In genomic region chr3:108455212-108455705, GRCh38 we compare ENCODE assay signal across 29 cellular contexts. TPM values are rescaled to one million over a fixed set of nuclear protein-coding genes. Genes with fewer than 3 reads are reported as not detected.
"Had no signal": no experiment of that assay in that cellular context is flagged by ENCODE, and none has a peak within 500 bp of the region (broad histone marks: within the 10 kb centered on the region; RNA-seq: fewer than 3 reads in every experiment).

No MANE protein-coding gene starts in this region.

- H3K27me3 Mint-ChIP-seq: naive B cell; stimulated activated memory B cell treated with anti-CD40 and anti-IgM and Interleukin-4, amounts not matched to agents 10 μg/mL and 1 μg/mL and 100 μg/mL, for 72 hours; stimulated activated naive CD8-positive, alpha-beta T cell treated with anti-CD3 and anti-CD28 coated beads, Interleukin-15, amount 100 ng/mL, for 72 hours had no signal

- ATAC-seq: gastrocnemius medialis; left cardiac atrium; lower lobe of right lung; psoas muscle; sciatic nerve; stimulated activated memory B cell treated with anti-CD40 and anti-IgM and Interleukin-4, amounts not matched to agents 10 μg/mL and 1 μg/mL and 100 μg/mL, for 72 hours; stimulated activated naive CD8-positive, alpha-beta T cell treated with anti-CD3 and anti-CD28 coated beads, Interleukin-15, amount 100 ng/mL, for 72 hours had no signal

- H3K36me3 Mint-ChIP-seq: immature natural killer cell, naive B cell had no signal

- H3K9me3 ChIP-seq: esophagus muscularis mucosa, gastrocnemius medialis, left ventricle myocardium inferior, lower lobe of right lung, psoas muscle, thoracic aorta, transverse colon had no signal

- H3K36me3 ChIP-seq: esophagus muscularis mucosa, gastrocnemius medialis, left ventricle myocardium inferior, lower lobe of right lung, spleen, thoracic aorta, transverse colon had no signal

- H3K4me3 ChIP-seq: coronary artery, dorsolateral prefrontal cortex, esophagus muscularis mucosa, gastrocnemius medialis, left ventricle myocardium inferior, lower lobe of right lung, psoas muscle, spleen, thoracic aorta, transverse colon had no signal

- H3K4me3 Mint-ChIP-seq: immature natural killer cell; naive B cell; nephron progenitor cell; stimulated activated memory B cell treated with anti-CD40 and anti-IgM and Interleukin-4, amounts not matched to agents 10 μg/mL and 1 μg/mL and 100 μg/mL, for 72 hours; stimulated activated naive CD8-positive, alpha-beta T cell treated with anti-CD3 and anti-CD28 coated beads, Interleukin-15, amount 100 ng/mL, for 72 hours had no signal

- H3K9me3 Mint-ChIP-seq: immature natural killer cell; nephron progenitor cell; stimulated activated memory B cell treated with anti-CD40 and anti-IgM and Interleukin-4, amounts not matched to agents 10 μg/mL and 1 μg/mL and 100 μg/mL, for 72 hours; stimulated activated naive CD8-positive, alpha-beta T cell treated with anti-CD3 and anti-CD28 coated beads, Interleukin-15, amount 100 ng/mL, for 72 hours had no signal

- H3K27ac Mint-ChIP-seq: immature natural killer cell; naive B cell; nephron progenitor cell; stimulated activated memory B cell treated with anti-CD40 and anti-IgM and Interleukin-4, amounts not matched to agents 10 μg/mL and 1 μg/mL and 100 μg/mL, for 72 hours; stimulated activated naive CD8-positive, alpha-beta T cell treated with anti-CD3 and anti-CD28 coated beads, Interleukin-15, amount 100 ng/mL, for 72 hours had no signal

- FAIRE-seq: kidney had no signal

- H3K4me1 ChIP-seq: esophagus muscularis mucosa, gastrocnemius medialis, left ventricle myocardium inferior, lower lobe of right lung, psoas muscle, spleen had no signal

- H3K27ac ChIP-seq: coronary artery, dorsolateral prefrontal cortex, epithelial cell of prostate, esophagus muscularis mucosa, gastrocnemius medialis, left ventricle myocardium inferior, lower lobe of right lung, psoas muscle, spleen, thoracic aorta, transverse colon had no signal

- H3K27me3 ChIP-seq: dorsolateral prefrontal cortex, esophagus muscularis mucosa, gastrocnemius medialis, spleen, transverse colon had no signal

- DNase-seq: dorsolateral prefrontal cortex; effector CD8-positive, alpha-beta T cell; gastrocnemius medialis; glutamatergic neuron; immature natural killer cell; kidney; left cardiac atrium; left ventricle myocardium inferior; lower lobe of right lung; mesenchymal stem cell; midbrain; naive B cell; nephron progenitor cell; psoas muscle; retina; spleen; stimulated activated CD4-positive, alpha-beta T cell treated with anti-CD3 and anti-CD28 coated beads, Interleukin-15, amount 100 ng/mL, for 24 hours; stimulated activated CD4-positive, alpha-beta T cell treated with anti-CD3 and anti-CD28 coated beads, Interleukin-1b, Interleukin-23, amount 100 ng/mL, for 48 hours; stimulated activated CD4-positive, alpha-beta T cell treated with anti-CD3 and anti-CD28 coated beads, Interleukin-4, amount 100 ng/mL, for 24 hours; stimulated activated naive CD8-positive, alpha-beta T cell treated with anti-CD3 and anti-CD28 coated beads, Interleukin-15, amount 100 ng/mL, for 72 hours; transverse colon had no signal

- H3K4me1 Mint-ChIP-seq: immature natural killer cell; nephron progenitor cell; stimulated activated memory B cell treated with anti-CD40 and anti-IgM and Interleukin-4, amounts not matched to agents 10 μg/mL and 1 μg/mL and 100 μg/mL, for 72 hours; stimulated activated naive CD8-positive, alpha-beta T cell treated with anti-CD3 and anti-CD28 coated beads, Interleukin-15, amount 100 ng/mL, for 72 hours had no signal

RNA-seq across cellular contexts. Expression of gene MYH15, which starts 55.1 kb away (rescaled TPM):
- total RNA-seq: omental fat pad, subcutaneous adipose tissue had no signal
- polyA plus RNA-seq: immature natural killer cell had no signal
